8 cellular contexts compared by ENCODE assay signal in genomic region chr11:59145534-59145933, GRCh38. TPM values are rescaled to one million over a fixed set of nuclear protein-coding genes. Genes with fewer than 3 reads are reported as not detected.
DNase-seq lines count a peak whose midpoint lies in the region; ATAC-seq and TF ChIP-seq lines count a peak whose summit lies in the region.

No MANE protein-coding gene starts in this region.

- H3K4me3 ChIP-seq in Karpas-422 (ENCODE audit: low read length), result peak overlapping the region; percentile 94
- peak overlapping the region; percentile 75 for H3K4me3 ChIP-seq in adipocyte (ENCODE audit: low read length)
- H3K4me3 ChIP-seq in muscle layer of duodenum (ENCODE audit: low read depth in 1 of 2, low read length in 2 of 2), result peak overlapping the region; percentile 87 to 89

- H3K4me2 ChIP-seq in Karpas-422 (ENCODE audit: low read depth, low read length, poor library complexity, severe bottlenecking), result peak overlapping the region; percentile 98

- H3K36me3 ChIP-seq in Karpas-422 (ENCODE audit: insufficient read depth, low read length) (peaks cover 36% of the 10 kb centered on the region), adipocyte (ENCODE audit: control insufficient read depth, insufficient read depth, low read length, severe bottlenecking) (no peaks in the 10 kb centered on the region), muscle layer of duodenum (ENCODE audit: control insufficient read depth in 1 of 2, insufficient read depth in 2 of 2, low read length in 2 of 2) (peaks cover 0 to 14% of the 10 kb centered on the region in 2 donors)

- peaks cover 18% of the 10 kb centered on the region for H3K79me2 ChIP-seq in Karpas-422 (ENCODE audit: low read length)

- ATAC-seq in HG03439 (IDR thresholded peaks at IDR 0.05; ENCODE audit: unreplicated experiment) (no peak), GM18907 (IDR thresholded peaks at IDR 0.05; ENCODE audit: unreplicated experiment) (no peak), left lobe of liver (no peak)

- H3K9me3 ChIP-seq in Karpas-422 (ENCODE audit: low read length), result no peaks in the 10 kb centered on the region
- H3K9me3 ChIP-seq in adipocyte (ENCODE audit: control insufficient read depth, low read length), result no peaks in the 10 kb centered on the region
- no peaks in the 10 kb centered on the region for H3K9me3 ChIP-seq in muscle layer of duodenum (ENCODE audit: control insufficient read depth in 1 of 2, low read length in 2 of 2)

- no peaks in the 10 kb centered on the region for H3K27me3 ChIP-seq in Karpas-422 (ENCODE audit: low read length)
- H3K27me3 ChIP-seq in adipocyte (replicated peaks; ENCODE audit: control insufficient read depth, insufficient read depth, low read length), result no peaks in the 10 kb centered on the region
- H3K27me3 ChIP-seq in muscle layer of duodenum (ENCODE audit: low read depth, low read length), result no peaks in the 10 kb centered on the region

- H3K9ac ChIP-seq in Karpas-422 (ENCODE audit: low read length), result peak overlapping the region; percentile 74
- peak overlapping the region; percentile 73 for H3K9ac ChIP-seq in adipocyte (ENCODE audit: low read length)

- H3K4me1 ChIP-seq in Karpas-422 (ENCODE audit: low read length), result peaks cover 63% of the 10 kb centered on the region
- peaks cover 34% of the 10 kb centered on the region for H3K4me1 ChIP-seq in adipocyte (ENCODE audit: control insufficient read depth, insufficient read depth, low read length)
- peaks cover 9 to 17% of the 10 kb centered on the region in 2 donors for H3K4me1 ChIP-seq in muscle layer of duodenum (ENCODE audit: control insufficient read depth in 1 of 2, insufficient read depth in 2 of 2, low read length in 2 of 2)

- no peaks in the 10 kb centered on the region for H3K9me2 ChIP-seq in Karpas-422 (replicated peaks; ENCODE audit: insufficient read depth, low read length)

- H3K27ac ChIP-seq in C4-2B, result 0 out of 2 replicates have a peak overlapping the region, but pooled peaks have one; percentile 80
- H3K27ac ChIP-seq in Karpas-422 (ENCODE audit: low read length), result peak overlapping the region; percentile 76
- peak overlapping the region; percentile 58 for H3K27ac ChIP-seq in muscle layer of duodenum (ENCODE audit: low read length)
- H3K27ac ChIP-seq in substantia nigra (ENCODE audit: low read depth, low read length, poor library complexity, severe bottlenecking), result no peak overlapping the region

- no peak overlapping the region for H2AFZ ChIP-seq in Karpas-422 (ENCODE audit: low read length)

- DNase-seq in Karpas-422 (no peak), adipocyte (ENCODE audit: low read depth) (peak; percentile 85), substantia nigra (lab: John Stamatoyannopoulos, UW) (no peak), left lobe of liver (ENCODE audit: low spot score) (no peak)

- TF ChIP-seq CTCF in C4-2B (conservative IDR thresholded peaks at IDR 0.05), result no peak

- no peaks in the 10 kb centered on the region for H4K20me1 ChIP-seq in Karpas-422 (ENCODE audit: insufficient read depth, low read depth, low read length)

RNA-seq across cellular contexts. Expression of gene FAM111A, which starts 2.9 kb away (rescaled TPM):
- 48.2 and 64.1 TPM in 2 replicates for total RNA-seq in Karpas-422 (2014; rRNA removed; shearing (Covaris generic); ENCODE audit: low replicate concordance)
- 9.3 TPM for total RNA-seq in left lobe of liver

RNA-seq across cellular contexts. Expression of gene DTX4, which starts 26.4 kb away (rescaled TPM):
- total RNA-seq in Karpas-422 (2014; rRNA removed; shearing (Covaris generic); ENCODE audit: low replicate concordance), result 8.4 and 9.2 TPM in 2 replicates
- total RNA-seq in left lobe of liver, result 19.9 TPM

RNA-seq across cellular contexts. Expression of gene FAM111B, which starts 38.5 kb away (rescaled TPM):
- 10.7 and 19.9 TPM in 2 replicates for total RNA-seq in Karpas-422 (2014; rRNA removed; shearing (Covaris generic); ENCODE audit: low replicate concordance)
- 0.23 TPM for total RNA-seq in left lobe of liver

RNA-seq across cellular contexts. Expression of gene GLYATL1B, which starts 59.4 kb away (rescaled TPM):
- total RNA-seq in Karpas-422 (2014; rRNA removed; shearing (Covaris generic); ENCODE audit: low replicate concordance), result not detected in 2 replicates
- total RNA-seq in left lobe of liver, result 0.68 TPM
